22 cellular contexts compared by ENCODE assay signal in genomic region chr17:81455387-81455786, GRCh38. TPM values are rescaled to one million over a fixed set of nuclear protein-coding genes. Genes with fewer than 3 reads are reported as not detected.
DNase-seq lines count a peak whose midpoint lies in the region; ATAC-seq lines count a peak whose summit lies in the region.
"Had no signal": no experiment of that assay in that cellular context is flagged by ENCODE, and none has a peak within 500 bp of the region (broad histone marks: within the 10 kb centered on the region; RNA-seq: fewer than 3 reads in every experiment).

No MANE protein-coding gene starts in this region.

- H3K9ac ChIP-seq in NT2/D1 (ENCODE audit: insufficient read length, low read depth) (peak overlapping the region; percentile 38), neuronal stem cell (ENCODE audit: low read depth, low read length, poor library complexity) (peak overlapping the region; percentile 30)
- H3K9ac ChIP-seq: KMS-11 had no signal

- no peak overlapping the region for H3K4me3 Mint-ChIP-seq in activated naive CD8-positive, alpha-beta T cell treated with anti-CD3 and anti-CD28 coated beads, Interleukin-2, amount 10 ng/mL, durations not matched to agents 7 days and 5 days
- H3K4me3 Mint-ChIP-seq in activated naive CD8-positive, alpha-beta T cell treated with anti-CD3 and anti-CD28 coated beads, Interleukin-2, amount 50 U/mL, for 24 hours, result no peak overlapping the region
- no peak overlapping the region for H3K4me3 Mint-ChIP-seq in effector memory CD8-positive, alpha-beta T cell
- H3K4me3 Mint-ChIP-seq: CD14-positive monocyte had no signal

- no peaks in the 10 kb centered on the region; the same call in 1 of the 2 replicates for H3K9me3 ChIP-seq in NT2/D1 (ENCODE audit: insufficient read depth, low read length)
- H3K9me3 ChIP-seq in neuronal stem cell (replicated peaks in 1 of 2; ENCODE audit: control insufficient read depth in 2 of 2, insufficient read depth in 1 of 2, low read depth in 1 of 2, low read length in 2 of 2), result peaks cover 0 to 9% of the 10 kb centered on the region in 2 donors

- no peak for ATAC-seq in activated naive CD8-positive, alpha-beta T cell treated with anti-CD3 and anti-CD28 coated beads, Interleukin-2, amount 10 ng/mL, durations not matched to agents 7 days and 5 days (ENCODE audit: low read depth)
- ATAC-seq in activated naive CD8-positive, alpha-beta T cell treated with anti-CD3 and anti-CD28 coated beads, Interleukin-2, amount 50 U/mL, for 24 hours, result no peak
- peak; percentile 40 for ATAC-seq in effector memory CD8-positive, alpha-beta T cell (replicated peaks)
- no peak for ATAC-seq in Right ventricle myocardium superior (ENCODE audit: poor library complexity)

- H3K27ac Mint-ChIP-seq in activated naive CD8-positive, alpha-beta T cell treated with anti-CD3 and anti-CD28 coated beads, Interleukin-2, amount 10 ng/mL, durations not matched to agents 7 days and 5 days, result peak overlapping the region; percentile 21
- H3K27ac Mint-ChIP-seq in activated naive CD8-positive, alpha-beta T cell treated with anti-CD3 and anti-CD28 coated beads, Interleukin-2, amount 50 U/mL, for 24 hours, result no peak overlapping the region
- no peak overlapping the region for H3K27ac Mint-ChIP-seq in effector memory CD8-positive, alpha-beta T cell

- no peaks in the 10 kb centered on the region for H3K36me3 ChIP-seq in NT2/D1 (ENCODE audit: insufficient read depth, insufficient read length, low read length)
- peaks cover 5 to 41% of the 10 kb centered on the region in 2 donors for H3K36me3 ChIP-seq in neuronal stem cell (replicated peaks in 1 of 2; ENCODE audit: control insufficient read depth in 2 of 2, insufficient read depth in 2 of 2, low read length in 2 of 2)

- intact Hi-C loops in Right ventricle myocardium superior (cut with DNase I), result no loop called here

- DNase-seq in activated naive CD8-positive, alpha-beta T cell treated with anti-CD3 and anti-CD28 coated beads, Interleukin-2, amount 10 ng/mL, durations not matched to agents 7 days and 5 days, result no peak
- no peak for DNase-seq in activated naive CD8-positive, alpha-beta T cell treated with anti-CD3 and anti-CD28 coated beads, Interleukin-2, amount 50 U/mL, for 24 hours
- DNase-seq in NT2/D1 (ENCODE audit: low read depth, low spot score), result no peak
- DNase-seq in effector memory CD8-positive, alpha-beta T cell, result no peak
- no peak for DNase-seq in neuronal stem cell (ENCODE audit: low spot score)
- DNase-seq in activated gamma-delta T cell (lab: John Stamatoyannopoulos, UW), result no peak
- DNase-seq in superior temporal gyrus (ENCODE audit: extremely low spot score), result no peak
- DNase-seq in Right ventricle myocardium superior, result no peak
- DNase-seq: ACHN, H7, IMR-90, NCI-H1417, NCI-H1694 treated with DMSO at 0.1 percent for 48 hours, NCI-H2081 treated with DMSO at 0.1 percent for 48 hours, NCI-H2171 treated with DMSO at 0.1 percent for 48 hours, NCI-H524 treated with DMSO at 0.1 percent for 48 hours, NCI-H82, OCI-M1, SW 1271 had no signal

- peak overlapping the region; percentile 31 for H2BK12ac ChIP-seq in neuronal stem cell (ENCODE audit: low read length)

- H2BK5ac ChIP-seq in neuronal stem cell (ENCODE audit: low read length), result peak overlapping the region; percentile 87

- no peak overlapping the region for H4K91ac ChIP-seq in neuronal stem cell (ENCODE audit: low read depth, low read length, poor library complexity)

- H3K4me1 Mint-ChIP-seq in activated naive CD8-positive, alpha-beta T cell treated with anti-CD3 and anti-CD28 coated beads, Interleukin-2, amount 10 ng/mL, durations not matched to agents 7 days and 5 days, result peaks cover 8% of the 10 kb centered on the region
- peaks cover 4% of the 10 kb centered on the region for H3K4me1 Mint-ChIP-seq in activated naive CD8-positive, alpha-beta T cell treated with anti-CD3 and anti-CD28 coated beads, Interleukin-2, amount 50 U/mL, for 24 hours
- peaks cover 4 to 9% of the 10 kb centered on the region in 2 donors for H3K4me1 Mint-ChIP-seq in effector memory CD8-positive, alpha-beta T cell (ENCODE audit: low read depth in 2 of 2)

- H3K27me3 ChIP-seq in NT2/D1 (ENCODE audit: insufficient read depth, insufficient read length) (no peaks in the 10 kb centered on the region), neuronal stem cell (ENCODE audit: control insufficient read depth in 3 of 3, insufficient read depth in 3 of 3, low read depth in 1 of 3, low read length in 3 of 3) (no peaks in the 10 kb centered on the region)

- no peak overlapping the region for H2BK15ac ChIP-seq in neuronal stem cell (ENCODE audit: low read length)

- no peak overlapping the region for H2AFZ ChIP-seq in neuronal stem cell (ENCODE audit: low read length)

- no peak overlapping the region for H3K4ac ChIP-seq in neuronal stem cell (ENCODE audit: low read length)

- peak overlapping the region; percentile 91 for H3K23ac ChIP-seq in neuronal stem cell (ENCODE audit: low read depth, low read length, poor library complexity)

- H3K4me3 ChIP-seq in NT2/D1 (ENCODE audit: insufficient read length, low read depth) (no peak overlapping the region), neuronal stem cell (ENCODE audit: low read length in 2 of 2) (no peak overlapping the region)

- peak overlapping the region; percentile 28 for H2BK120ac ChIP-seq in neuronal stem cell (ENCODE audit: low read depth, low read length)

- peak overlapping the region; percentile 94 for H2AK5ac ChIP-seq in neuronal stem cell (ENCODE audit: low read depth, low read length)

- WGBS in neuronal stem cell (ENCODE audit: extremely low coverage in 2 of 2, insufficient read length in 2 of 2, insufficient replicate concordance in 1 of 2), 2 donors, result no CpG with 5 or more reads among the region's 18 CpGs

- H3K4me1 ChIP-seq in NT2/D1 (ENCODE audit: insufficient read depth, insufficient read length) (peaks cover 28% of the 10 kb centered on the region), neuronal stem cell (ENCODE audit: control insufficient read depth in 2 of 2, insufficient read depth in 1 of 2, low read depth in 1 of 2, low read length in 2 of 2) (peaks cover 15 to 16% of the 10 kb centered on the region in 2 donors)

- peaks cover 2% of the 10 kb centered on the region for H3K79me1 ChIP-seq in neuronal stem cell (ENCODE audit: low read depth, low read length)

- H3K14ac ChIP-seq in neuronal stem cell (ENCODE audit: low read length), result no peak overlapping the region

- no peaks in the 10 kb centered on the region for H3K27me3 Mint-ChIP-seq in activated naive CD8-positive, alpha-beta T cell treated with anti-CD3 and anti-CD28 coated beads, Interleukin-2, amount 10 ng/mL, durations not matched to agents 7 days and 5 days
- no peaks in the 10 kb centered on the region for H3K27me3 Mint-ChIP-seq in activated naive CD8-positive, alpha-beta T cell treated with anti-CD3 and anti-CD28 coated beads, Interleukin-2, amount 50 U/mL, for 24 hours
- peaks cover 0 to 13% of the 10 kb centered on the region in 2 donors for H3K27me3 Mint-ChIP-seq in effector memory CD8-positive, alpha-beta T cell

- H3K4me2 ChIP-seq in neuronal stem cell (ENCODE audit: insufficient read depth, low read length, poor library complexity, severe bottlenecking), result no peak overlapping the region
- H3K4me2 ChIP-seq: KMS-11 had no signal

- H3K36me3 Mint-ChIP-seq in activated naive CD8-positive, alpha-beta T cell treated with anti-CD3 and anti-CD28 coated beads, Interleukin-2, amount 10 ng/mL, durations not matched to agents 7 days and 5 days, result no peaks in the 10 kb centered on the region
- H3K36me3 Mint-ChIP-seq in activated naive CD8-positive, alpha-beta T cell treated with anti-CD3 and anti-CD28 coated beads, Interleukin-2, amount 50 U/mL, for 24 hours (ENCODE audit: low read depth), result no peaks in the 10 kb centered on the region
- no peaks in the 10 kb centered on the region for H3K36me3 Mint-ChIP-seq in effector memory CD8-positive, alpha-beta T cell (ENCODE audit: insufficient read depth)

- POLR2A ChIA-PET in activated naive CD8-positive, alpha-beta T cell treated with anti-CD3 and anti-CD28 coated beads, Interleukin-2, amount 10 ng/mL, durations not matched to agents 7 days and 5 days (lab: Charles Lee), result no interaction called here

- peak overlapping the region; percentile 64 for H3K18ac ChIP-seq in neuronal stem cell (ENCODE audit: low read length)

- no peak overlapping the region for H3K27ac ChIP-seq in neuronal stem cell (replicated peaks; ENCODE audit: low read length)
- H3K27ac ChIP-seq: 22Rv1, KMS-11 had no signal

- H3K9me3 Mint-ChIP-seq in activated naive CD8-positive, alpha-beta T cell treated with anti-CD3 and anti-CD28 coated beads, Interleukin-2, amount 10 ng/mL, durations not matched to agents 7 days and 5 days, result no peaks in the 10 kb centered on the region
- H3K9me3 Mint-ChIP-seq in activated naive CD8-positive, alpha-beta T cell treated with anti-CD3 and anti-CD28 coated beads, Interleukin-2, amount 50 U/mL, for 24 hours, result no peaks in the 10 kb centered on the region
- H3K9me3 Mint-ChIP-seq in effector memory CD8-positive, alpha-beta T cell, result no peaks in the 10 kb centered on the region
- H3K9me3 Mint-ChIP-seq: CD14-positive monocyte had no signal

- H4K8ac ChIP-seq in neuronal stem cell (ENCODE audit: low read depth, low read length), result no peak overlapping the region

RNA-seq across cellular contexts. Expression of gene ACTG1, which starts 57.2 kb away (rescaled TPM):
- 1,000 to 10,000 TPM; 2,936 to 3,174 TPM for total RNA-seq in activated naive CD8-positive, alpha-beta T cell treated with anti-CD3 and anti-CD28 coated beads, Interleukin-2, amount 10 ng/mL, durations not matched to agents 7 days and 5 days
- 5,937 TPM for polyA plus RNA-seq in neuronal stem cell (2013, experiment 1 of 2)
- polyA plus RNA-seq in neuronal stem cell (2013, experiment 2 of 2), result 5,622 TPM
- total RNA-seq in Right ventricle myocardium superior, result 369 TPM
